Comparison of ENCODE assay signal across 27 cellular contexts in genomic region chr17:11991461-11991860, GRCh38.
"Had no signal": no experiment of that assay in that cellular context is flagged by ENCODE, and none has a peak within 500 bp of the region (broad histone marks: within the 10 kb centered on the region; RNA-seq: fewer than 3 reads in every experiment).

No MANE protein-coding gene starts in this region.

- H3K4me1 ChIP-seq: colonic mucosa, left lung, neural progenitor cell, parathyroid adenoma had no signal

- H3K36me3 ChIP-seq: colonic mucosa had no signal

- H3K27me3 ChIP-seq: colonic mucosa, esophagus muscularis mucosa, foreskin keratinocyte, heart right ventricle, left lung, neural progenitor cell, right lobe of liver, stomach, thyroid gland, vagina had no signal

- DNase-seq: colonic mucosa; effector CD8-positive, alpha-beta T cell; foreskin keratinocyte; glutamatergic neuron; heart right ventricle; hippocampal formation; left cardiac atrium; left lung; mesenchymal stem cell; midbrain; naive thymus-derived CD4-positive, alpha-beta T cell; right lobe of liver; small intestine; stimulated activated CD4-positive, alpha-beta T cell treated with anti-CD3 and anti-CD28 coated beads, Interleukin-15, amount 100 ng/mL, for 24 hours; stimulated activated CD4-positive, alpha-beta T cell treated with anti-CD3 and anti-CD28 coated beads, Interleukin-2, amount 100 ng/mL, for 48 hours; stimulated activated CD8-positive, alpha-beta memory T cell treated with anti-CD3 and anti-CD28 coated beads, Interleukin-4, amount 100 ng/mL, for 48 hours; stimulated activated naive CD4-positive, alpha-beta T cell treated with Interleukin-2 at 50 U/mL for 16 hours; stomach; thyroid gland; trophoblast cell had no signal

- H3K27ac Mint-ChIP-seq: dendritic cell treated with granulocyte-macrophage colony-stimulating factor and Interleukin-4, amounts not matched to agents 40 ng/mL and 50 ng/mL, for 4 days; naive thymus-derived CD4-positive, alpha-beta T cell; nephron; neural progenitor cell; progenitor cell of endocrine pancreas had no signal

- H3K27ac ChIP-seq: colonic mucosa, esophagus muscularis mucosa, foreskin keratinocyte, heart right ventricle, left lung, neural progenitor cell, parathyroid adenoma, right lobe of liver, stomach, thyroid gland, vagina had no signal

- ATAC-seq: foreskin keratinocyte; heart right ventricle; left cardiac atrium; left lung; naive thymus-derived CD4-positive, alpha-beta T cell had no signal

- H3K9me3 ChIP-seq: colonic mucosa, esophagus muscularis mucosa, heart right ventricle, left lung, right lobe of liver, stomach, thyroid gland, vagina had no signal

- H3K4me3 Mint-ChIP-seq: dendritic cell treated with granulocyte-macrophage colony-stimulating factor and Interleukin-4, amounts not matched to agents 40 ng/mL and 50 ng/mL, for 4 days; nephron; neural progenitor cell had no signal

- H3K4me3 ChIP-seq: colonic mucosa, esophagus muscularis mucosa, heart right ventricle, left lung, neural progenitor cell, right lobe of liver, stomach, thyroid gland, vagina had no signal

- H3K4me1 Mint-ChIP-seq: neural progenitor cell had no signal

- H3K9me3 Mint-ChIP-seq: dendritic cell treated with granulocyte-macrophage colony-stimulating factor and Interleukin-4, amounts not matched to agents 40 ng/mL and 50 ng/mL, for 4 days; naive thymus-derived CD4-positive, alpha-beta T cell; nephron had no signal

- H3K9ac ChIP-seq: neural progenitor cell, parathyroid adenoma had no signal

- H3K27me3 Mint-ChIP-seq: dendritic cell treated with granulocyte-macrophage colony-stimulating factor and Interleukin-4, amounts not matched to agents 40 ng/mL and 50 ng/mL, for 4 days; naive thymus-derived CD4-positive, alpha-beta T cell; progenitor cell of endocrine pancreas had no signal
